In genomic region chr6:42978487-42978792, GRCh38 we compare ENCODE assay signal across 8 cellular contexts. TPM values are rescaled to one million over a fixed set of nuclear protein-coding genes. Genes with fewer than 3 reads are reported as not detected.
DNase-seq lines count a peak whose midpoint lies in the region; ATAC-seq and TF ChIP-seq lines count a peak whose summit lies in the region.

No MANE protein-coding gene starts in this region.

- intact Hi-C loops in left colon (cut with DNase I, micrococcal nuclease) = no loop called here

- H3K4me3 ChIP-seq in AG09309 (ENCODE audit: control insufficient read depth, low read depth, low read length) = peak overlapping the region; percentile 94
- H3K4me3 ChIP-seq in NB4 (ENCODE audit: low read depth, low read length) = peak overlapping the region; percentile 88
- peak overlapping the region; percentile 79 for H3K4me3 ChIP-seq in brain microvascular endothelial cell (ENCODE audit: low read depth, low read length)

- TF ChIP-seq POLR2A in NB4 (IDR thresholded peaks at IDR 0.05; ENCODE audit: extremely low read depth, insufficient read length) = no peak

- no peaks in the 10 kb centered on the region for H3K27me3 ChIP-seq in brain microvascular endothelial cell (replicated peaks)

- ATAC-seq in GM21447 (IDR thresholded peaks at IDR 0.05; ENCODE audit: unreplicated experiment) = peak; percentile 16
- peak; percentile 61 for ATAC-seq in left colon
- ATAC-seq in GM18868 (IDR thresholded peaks at IDR 0.05; ENCODE audit: unreplicated experiment) = no peak

- H3K36me3 ChIP-seq in brain microvascular endothelial cell (replicated peaks) = no peaks in the 10 kb centered on the region

- DNase-seq in AG09309 (ENCODE audit: low read depth) = no peak
- DNase-seq in NB4 (ENCODE audit: low read depth) = peak; percentile 53
- DNase-seq in brain microvascular endothelial cell = peak; percentile 6
- peak; percentile 38 to 50 for DNase-seq in left colon
- peak in 10 of 49 donors; percentile 6 to 73 (median 30) for DNase-seq in substantia nigra (lab: John Stamatoyannopoulos, UW)
- DNase-seq in NCI-H187 treated with DMSO at 0.1 percent for 48 hours (lab: John Stamatoyannopoulos, UW) = no peak

- in situ Hi-C loops in brain microvascular endothelial cell (cut with HindIII; ENCODE audit: low pct_ligation_motif_present, low sequenced_read_pairs) = no loop called here

- H3K27ac ChIP-seq in brain microvascular endothelial cell (peak overlapping the region; percentile 71), substantia nigra (ENCODE audit: low read depth, low read length, poor library complexity, severe bottlenecking) (peak overlapping the region; percentile 80)

- TF ChIP-seq CTCF in AG09309 (IDR thresholded peaks at IDR 0.05; ENCODE audit: control insufficient read depth, insufficient read depth, low read depth, low read length, missing control alignments) (no peak), NB4 (IDR thresholded peaks at IDR 0.05; ENCODE audit: low read depth, low read length) (no peak), brain microvascular endothelial cell (IDR thresholded peaks at IDR 0.05; ENCODE audit: low read depth, low read length, missing control alignments) (no peak)

RNA-seq across cellular contexts. Expression of gene PEX6, which starts 0.5 kb away (rescaled TPM):
- total RNA-seq in left colon = 10 to 100 TPM; 22.4 to 26.9 TPM

RNA-seq across cellular contexts. Expression of gene PPP2R5D, which starts 5.9 kb away (rescaled TPM):
- 10 to 100 TPM; 33.7 to 36.4 TPM for total RNA-seq in left colon

RNA-seq across cellular contexts. Expression of gene GNMT, which starts 17.9 kb away (rescaled TPM):
- under 1 TPM in 1 of 2 donors, not detected in 1; 0.37 TPM for total RNA-seq in left colon

RNA-seq across cellular contexts. Expression of gene MEA1, which starts 35.3 kb away (rescaled TPM):
- 10 to 100 TPM; 35.8 to 43.6 TPM for total RNA-seq in left colon

RNA-seq across cellular contexts. Expression of gene KLHDC3, which starts 35.6 kb away (rescaled TPM):
- 10 to 100 TPM; 43.8 to 59.0 TPM for total RNA-seq in left colon

Comparison
In these comparisons a context has a peak if more than half of its experiments do, and no peak if none do; other contexts are left out.
1. DNase-seq: peak in NB4 (single experiment), brain microvascular endothelial cell (single experiment) and left colon (2 of 2); none in AG09309 (single experiment) and NCI-H187 treated with DMSO at 0.1 percent for 48 hours (single experiment).
2. Peak in every context shown above with its lines, with median percentiles within 50 percentile points of each other: H3K4me3 ChIP-seq.